In genomic region chr9:92294297-92294676, GRCh38 we compare ENCODE assay signal across 7 cellular contexts. TPM values are rescaled to one million over a fixed set of nuclear protein-coding genes. Genes with fewer than 3 reads are reported as not detected.
DNase-seq lines count a peak whose midpoint lies in the region; ATAC-seq and TF ChIP-seq lines count a peak whose summit lies in the region.

No MANE protein-coding gene starts in this region.

- no peaks in the 10 kb centered on the region for H3K27me3 Mint-ChIP-seq in stimulated activated naive B cell treated with anti-CD40 and anti-IgM and Interleukin-4, amounts not matched to agents 10 μg/mL and 1 μg/mL and 100 μg/mL, for 72 hours

- peak; percentile 31 for DNase-seq in GM06990 (ENCODE audit: extremely low read depth, insufficient read length)
- DNase-seq in NCI-H1417 treated with DMSO at 0.1 percent for 48 hours (lab: John Stamatoyannopoulos, UW), result peak; percentile 1
- no peak for DNase-seq in astrocyte of the cerebellum (ENCODE audit: low read depth)
- no peak for DNase-seq in kidney epithelial cell (ENCODE audit: low read depth)
- DNase-seq in stimulated activated naive B cell treated with anti-CD40 and anti-IgM and Interleukin-4, amounts not matched to agents 10 μg/mL and 1 μg/mL and 100 μg/mL, for 72 hours, result peak; percentile 4
- no peak for DNase-seq in epidermal melanocyte (ENCODE audit: insufficient read length, low spot score)

- peak; percentile 15 to 21 for ATAC-seq in stimulated activated naive B cell treated with anti-CD40 and anti-IgM and Interleukin-4, amounts not matched to agents 10 μg/mL and 1 μg/mL and 100 μg/mL, for 72 hours (replicated peaks)
- no peak for ATAC-seq in HG03442 (IDR thresholded peaks at IDR 0.05; ENCODE audit: unreplicated experiment)

- H3K9me3 Mint-ChIP-seq in stimulated activated naive B cell treated with anti-CD40 and anti-IgM and Interleukin-4, amounts not matched to agents 10 μg/mL and 1 μg/mL and 100 μg/mL, for 72 hours, result no peaks in the 10 kb centered on the region

- peaks cover 29 to 44% of the 10 kb centered on the region in 2 donors for H3K36me3 Mint-ChIP-seq in stimulated activated naive B cell treated with anti-CD40 and anti-IgM and Interleukin-4, amounts not matched to agents 10 μg/mL and 1 μg/mL and 100 μg/mL, for 72 hours

- in situ Hi-C loops in astrocyte of the cerebellum (cut with HindIII; ENCODE audit: low sequenced_read_pairs), result no loop called here

- TF ChIP-seq CTCF in GM06990 (IDR thresholded peaks at IDR 0.05; ENCODE audit: insufficient read depth, low read length, poor library complexity, severe bottlenecking) (peak; percentile 10), astrocyte of the cerebellum (IDR thresholded peaks at IDR 0.05; ENCODE audit: low read depth, low read length, missing control alignments) (no peak), kidney epithelial cell (IDR thresholded peaks at IDR 0.05; ENCODE audit: insufficient read depth, low read length, poor library complexity, severe bottlenecking) (no peak)

- peak overlapping the region; percentile 100 for H3K27ac Mint-ChIP-seq in stimulated activated naive B cell treated with anti-CD40 and anti-IgM and Interleukin-4, amounts not matched to agents 10 μg/mL and 1 μg/mL and 100 μg/mL, for 72 hours

- no peaks in the 10 kb centered on the region for H3K27me3 ChIP-seq in GM06990 (replicated peaks; ENCODE audit: control insufficient read depth, insufficient read depth, low read length)
- no peaks in the 10 kb centered on the region for H3K27me3 ChIP-seq in kidney epithelial cell (ENCODE audit: control insufficient read depth, insufficient read depth, low read length)

- H3K4me3 ChIP-seq in GM06990 (replicated peaks; ENCODE audit: low read depth, low read length) (peak overlapping the region; percentile 74), astrocyte of the cerebellum (ENCODE audit: low read depth, low read length) (peak overlapping the region; percentile 82), kidney epithelial cell (ENCODE audit: low read depth, low read length) (peak overlapping the region; percentile 82)

- H3K36me3 ChIP-seq in GM06990 (ENCODE audit: control insufficient read depth, insufficient read depth, low read length) (peaks cover 5% of the 10 kb centered on the region), kidney epithelial cell (ENCODE audit: control insufficient read depth, insufficient read depth, low read length) (no peaks in the 10 kb centered on the region)

- peak overlapping the region; percentile 89 to 99 for H3K4me3 Mint-ChIP-seq in stimulated activated naive B cell treated with anti-CD40 and anti-IgM and Interleukin-4, amounts not matched to agents 10 μg/mL and 1 μg/mL and 100 μg/mL, for 72 hours

- H3K4me1 Mint-ChIP-seq in stimulated activated naive B cell treated with anti-CD40 and anti-IgM and Interleukin-4, amounts not matched to agents 10 μg/mL and 1 μg/mL and 100 μg/mL, for 72 hours, result peaks cover 31 to 59% of the 10 kb centered on the region in 2 donors

RNA-seq across cellular contexts. Expression of gene IARS1, which starts 0.8 kb away (rescaled TPM):
- 278 and 296 TPM in 2 replicates for total RNA-seq in kidney epithelial cell

RNA-seq across cellular contexts. Expression of gene NOL8, which starts 30.9 kb away (rescaled TPM):
- total RNA-seq in kidney epithelial cell, result 29.2 TPM in 2 replicates

RNA-seq across cellular contexts. Expression of gene CENPP, which starts 31.5 kb away (rescaled TPM):
- total RNA-seq in kidney epithelial cell, result 1.3 and 1.4 TPM in 2 replicates

Comparison
In these comparisons a context has a peak if more than half of its experiments do, and no peak if none do; other contexts are left out.
1. DNase-seq: peak in GM06990 (single experiment), NCI-H1417 treated with DMSO at 0.1 percent for 48 hours (single experiment) and stimulated activated naive B cell treated with anti-CD40 and anti-IgM and Interleukin-4, amounts not matched to agents 10 μg/mL and 1 μg/mL and 100 μg/mL, for 72 hours (single experiment); none in astrocyte of the cerebellum (single experiment), kidney epithelial cell (single experiment) and epidermal melanocyte (single experiment).
2. Peak in every context shown above with its lines, with median percentiles within 50 percentile points of each other: H3K4me3 ChIP-seq.